ENCODE assay signal across 17 cellular contexts in genomic region chr2:141341444-141341843, GRCh38.
DNase-seq lines count a peak whose midpoint lies in the region; ATAC-seq, FAIRE-seq and TF ChIP-seq lines count a peak whose summit lies in the region.
"Had no signal": no experiment of that assay in that cellular context is flagged by ENCODE, and none has a peak within 500 bp of the region (broad histone marks: within the 10 kb centered on the region; RNA-seq: fewer than 3 reads in every experiment).

No MANE protein-coding gene starts in this region.

- H3K4me3 ChIP-seq in Caco-2 (ENCODE audit: low read depth, low read length), result no peak overlapping the region

- H3K27me3 Mint-ChIP-seq in stimulated activated naive CD8-positive, alpha-beta T cell treated with anti-CD3 and anti-CD28 coated beads, Interleukin-15, amount 100 ng/mL, for 72 hours, result no peaks in the 10 kb centered on the region
- peaks cover 3% of the 10 kb centered on the region for H3K27me3 Mint-ChIP-seq in Caco-2 (ENCODE audit: insufficient read depth, unreplicated experiment)
- H3K27me3 Mint-ChIP-seq: stimulated activated memory B cell treated with anti-CD40 and anti-IgM and Interleukin-4, amounts not matched to agents 10 μg/mL and 1 μg/mL and 100 μg/mL, for 72 hours had no signal

- no peaks in the 10 kb centered on the region for H3K4me1 ChIP-seq in Caco-2

- H3K27me3 ChIP-seq in Caco-2 (replicated peaks; ENCODE audit: control insufficient read depth, insufficient read depth, low read length), result no peaks in the 10 kb centered on the region

- CTCF ChIA-PET in Caco-2 (lab: Charles Lee), result no interaction called here

- peaks cover 15 to 20% of the 10 kb centered on the region in 2 donors for H3K9me3 Mint-ChIP-seq in stimulated activated naive CD8-positive, alpha-beta T cell treated with anti-CD3 and anti-CD28 coated beads, Interleukin-15, amount 100 ng/mL, for 72 hours
- H3K9me3 Mint-ChIP-seq in Caco-2 (ENCODE audit: unreplicated experiment), result no peaks in the 10 kb centered on the region

- H3K36me3 Mint-ChIP-seq in Caco-2 (ENCODE audit: insufficient read depth, unreplicated experiment), result no peaks in the 10 kb centered on the region
- H3K36me3 Mint-ChIP-seq: stimulated activated memory B cell treated with anti-CD40 and anti-IgM and Interleukin-4, amounts not matched to agents 10 μg/mL and 1 μg/mL and 100 μg/mL, for 72 hours had no signal

- H3K4me3 Mint-ChIP-seq in stimulated activated naive CD8-positive, alpha-beta T cell treated with anti-CD3 and anti-CD28 coated beads, Interleukin-15, amount 100 ng/mL, for 72 hours, result no peak overlapping the region
- H3K4me3 Mint-ChIP-seq in Caco-2 (ENCODE audit: unreplicated experiment), result no peak overlapping the region
- H3K4me3 Mint-ChIP-seq: stimulated activated memory B cell treated with anti-CD40 and anti-IgM and Interleukin-4, amounts not matched to agents 10 μg/mL and 1 μg/mL and 100 μg/mL, for 72 hours had no signal

- POLR2A ChIA-PET in Caco-2 (lab: Charles Lee), result no interaction called here

- no peaks in the 10 kb centered on the region for H3K4me1 Mint-ChIP-seq in stimulated activated naive CD8-positive, alpha-beta T cell treated with anti-CD3 and anti-CD28 coated beads, Interleukin-15, amount 100 ng/mL, for 72 hours
- no peaks in the 10 kb centered on the region for H3K4me1 Mint-ChIP-seq in Caco-2 (ENCODE audit: low read depth, unreplicated experiment)
- H3K4me1 Mint-ChIP-seq: stimulated activated memory B cell treated with anti-CD40 and anti-IgM and Interleukin-4, amounts not matched to agents 10 μg/mL and 1 μg/mL and 100 μg/mL, for 72 hours had no signal

- H3K27ac Mint-ChIP-seq in stimulated activated naive CD8-positive, alpha-beta T cell treated with anti-CD3 and anti-CD28 coated beads, Interleukin-15, amount 100 ng/mL, for 72 hours, result no peak overlapping the region
- H3K27ac Mint-ChIP-seq in Caco-2 (ENCODE audit: unreplicated experiment), result no peak overlapping the region
- H3K27ac Mint-ChIP-seq: stimulated activated memory B cell treated with anti-CD40 and anti-IgM and Interleukin-4, amounts not matched to agents 10 μg/mL and 1 μg/mL and 100 μg/mL, for 72 hours had no signal

- no peak for TF ChIP-seq CTCF in Caco-2 (IDR thresholded peaks at IDR 0.05; ENCODE audit: insufficient read depth in 1 of 2, low read depth in 1 of 2, low read length in 1 of 2, severe bottlenecking in 1 of 2, unreplicated experiment in 1 of 2)

- BruUV-seq in Caco-2 (replicated peaks; lab: Mats Ljungman, UMichigan), result no TSS peak

- H3K9me3 ChIP-seq in Caco-2, result no peaks in the 10 kb centered on the region

- peak; percentile 40 for DNase-seq in COLO829 (ENCODE audit: low spot score)
- peak; percentile 96 for DNase-seq in NCI-H226
- peak; percentile 57 for DNase-seq in myocyte (ENCODE audit: low read depth)
- DNase-seq in central memory CD4-positive, alpha-beta T cell, result no peak
- no peak for DNase-seq in stimulated activated naive CD8-positive, alpha-beta T cell treated with anti-CD3 and anti-CD28 coated beads, Interleukin-15, amount 100 ng/mL, for 72 hours
- no peak for DNase-seq in Caco-2
- DNase-seq: anterior cingulate cortex; C1 segment of cervical spinal cord; GDM1; KBM-7; NCI-H1930; posterior cingulate gyrus; stimulated activated CD4-positive, alpha-beta T cell treated with anti-CD3 and anti-CD28 coated beads, Interleukin-2, amount 100 ng/mL, for 48 hours had no signal

- intact Hi-C loops in Caco-2 (cut with micrococcal nuclease; ENCODE audit: unreplicated experiment), result no loop called here

- peak; percentile 63 for FAIRE-seq in endometrium (lab: Jason Lieb, UNC)

- no peak for ATAC-seq in stimulated activated naive CD8-positive, alpha-beta T cell treated with anti-CD3 and anti-CD28 coated beads, Interleukin-15, amount 100 ng/mL, for 72 hours
- no peak for ATAC-seq in GM18909 (IDR thresholded peaks at IDR 0.05; ENCODE audit: poor library complexity, unreplicated experiment)
- ATAC-seq: activated CD4-positive, CD25-positive, alpha-beta regulatory T cell treated with anti-CD3 and anti-CD28 coated beads, Interleukin-2, amount 50 U/mL, for 24 hours; stimulated activated memory B cell treated with anti-CD40 and anti-IgM and Interleukin-4, amounts not matched to agents 10 μg/mL and 1 μg/mL and 100 μg/mL, for 72 hours had no signal

- no peaks in the 10 kb centered on the region for H3K36me3 ChIP-seq in Caco-2 (ENCODE audit: control insufficient read depth, insufficient read depth, low read length)

Comparison
In these comparisons a context has a peak if more than half of its experiments do, and no peak if none do; other contexts are left out.
1. DNase-seq: peak in COLO829 (single experiment), NCI-H226 (single experiment) and myocyte (single experiment); none in central memory CD4-positive, alpha-beta T cell (single experiment), stimulated activated naive CD8-positive, alpha-beta T cell treated with anti-CD3 and anti-CD28 coated beads, Interleukin-15, amount 100 ng/mL, for 72 hours (0 of 2) and Caco-2 (0 of 2).